In genomic region chr18:489244-490023, GRCh38 we compare ENCODE assay signal across 1 cellular context.
TF ChIP-seq lines count a peak whose summit lies in the region.

No MANE protein-coding gene starts in this region.

TF ChIP-seq in HEK293, 187 proteins besides CTCF, POLR2A, EP300 and RAD21 (continued from another document):
- TF ChIP-seq ZSCAN4 (tag by site-specific recombination; IDR thresholded peaks at IDR 0.05) (peak; percentile 42; the same call in 1 of the 2 replicates), SETDB1 (IDR thresholded peaks at IDR 0.05; ENCODE audit: insufficient read length, low read length) (no peak)
